Comparison of ENCODE assay signal across 9 cellular contexts in genomic region chr16:68272501-68273209, GRCh38. TPM values are rescaled to one million over a fixed set of nuclear protein-coding genes. Genes with fewer than 3 reads are reported as not detected.
A peak's percentile ranks its signal among the peaks of the same experiment; 100 is the strongest.
DNase-seq lines count a peak whose midpoint lies in the region; ATAC-seq lines count a peak whose summit lies in the region.
"Had no signal": no experiment of that assay in that cellular context is flagged by ENCODE, and none has a peak within 500 bp of the region (broad histone marks: within the 10 kb centered on the region; RNA-seq: fewer than 3 reads in every experiment).

No MANE protein-coding gene starts in this region.

- H3K4me1 Mint-ChIP-seq in naive thymus-derived CD8-positive, alpha-beta T cell = peaks cover 38 to 88% (median 84%) of the 10 kb centered on the region in 4 donors

- H3K9me3 Mint-ChIP-seq in naive thymus-derived CD8-positive, alpha-beta T cell = no peaks in the 10 kb centered on the region

- peak overlapping the region; percentile 68 to 93 (median 80) for H3K4me3 Mint-ChIP-seq in naive thymus-derived CD8-positive, alpha-beta T cell

- POLR2A ChIA-PET in naive thymus-derived CD8-positive, alpha-beta T cell (lab: Charles Lee) = interaction anchor here (0.6 to 40.3 kb wide), 5 partner anchors 10 to 1245 kb away, joined by 3 to 1294 read pairs (median 4); partner anchors contain the start of genes PRMT7, SLC7A6 and SLC7A6OS

- H3K36me3 Mint-ChIP-seq in naive thymus-derived CD8-positive, alpha-beta T cell = peaks cover 0 to 60% (median 20%) of the 10 kb centered on the region in 3 donors

- H3K27me3 Mint-ChIP-seq in naive thymus-derived CD8-positive, alpha-beta T cell = peaks cover 0 to 1% (median 0%) of the 10 kb centered on the region in 5 donors

- peak; percentile 71 for DNase-seq in COR-L47 (lab: John Stamatoyannopoulos, UW)
- peak; percentile 90 for DNase-seq in NCI-H2171 treated with DMSO at 0.1 percent for 48 hours (lab: John Stamatoyannopoulos, UW)
- DNase-seq in activated effector memory CD4-positive, alpha-beta T cell treated with Interleukin-2 at 50 U/mL for 16 hours = peak; percentile 56
- peak; percentile 60 to 87 (median 74) for DNase-seq in naive thymus-derived CD8-positive, alpha-beta T cell
- no peak for DNase-seq in RKO (ENCODE audit: low spot score)
- no peak for DNase-seq in hepatic stellate cell (ENCODE audit: low spot score)
- no peak for DNase-seq in islet precursor cell

- ATAC-seq in naive thymus-derived CD8-positive, alpha-beta T cell = peak; percentile 39 to 56
- no peak for ATAC-seq in HG02798 (IDR thresholded peaks at IDR 0.05; ENCODE audit: poor library complexity, unreplicated experiment)
- ATAC-seq: SK-N-SH treated with all-trans-retinoic acid at 6 μM for 48 hours had no signal

- H3K27ac Mint-ChIP-seq in naive thymus-derived CD8-positive, alpha-beta T cell = peak overlapping the region; percentile 89 to 100 (median 98)

RNA-seq across cellular contexts. Expression of gene SLC7A6, which starts 8.3 kb away (rescaled TPM):
- total RNA-seq in naive thymus-derived CD8-positive, alpha-beta T cell = 100 to 1,000 TPM; 211 to 228 TPM
- polyA plus RNA-seq in naive thymus-derived CD8-positive, alpha-beta T cell = 10 to 100 TPM; 14.3 to 20.2 (median 19.2) TPM

RNA-seq across cellular contexts. Expression of gene PLA2G15, which starts 27.5 kb away (rescaled TPM):
- 1 to 10 TPM; 6.3 to 8.0 TPM for total RNA-seq in naive thymus-derived CD8-positive, alpha-beta T cell
- 1 to 10 TPM; 2.4 to 9.6 (median 4.6) TPM for polyA plus RNA-seq in naive thymus-derived CD8-positive, alpha-beta T cell

RNA-seq across cellular contexts. Expression of gene ESRP2, which starts 36.7 kb away (rescaled TPM):
- total RNA-seq in naive thymus-derived CD8-positive, alpha-beta T cell = under 1 TPM; 0.22 to 0.36 TPM
- polyA plus RNA-seq in naive thymus-derived CD8-positive, alpha-beta T cell = under 1 TPM in 1 of 3 donors, not detected in 2; 0.64 TPM

RNA-seq across cellular contexts. Expression of gene SLC7A6OS, which starts 38.1 kb away (rescaled TPM):
- 10 to 100 TPM; 46.0 to 52.0 TPM for total RNA-seq in naive thymus-derived CD8-positive, alpha-beta T cell
- polyA plus RNA-seq in naive thymus-derived CD8-positive, alpha-beta T cell = 10 to 100 TPM; 18.8 to 27.5 (median 23.3) TPM

RNA-seq across cellular contexts. Expression of gene PRMT7, which starts 38.2 kb away (rescaled TPM):
- total RNA-seq in naive thymus-derived CD8-positive, alpha-beta T cell = 100 to 1,000 TPM; 110 to 112 TPM
- 10 to 100 TPM; 35.7 to 49.9 (median 43.2) TPM for polyA plus RNA-seq in naive thymus-derived CD8-positive, alpha-beta T cell

Comparison
In these comparisons a context has a peak if more than half of its experiments do, and no peak if none do; other contexts are left out.
1. DNase-seq: peak in COR-L47 (single experiment), NCI-H2171 treated with DMSO at 0.1 percent for 48 hours (single experiment), activated effector memory CD4-positive, alpha-beta T cell treated with Interleukin-2 at 50 U/mL for 16 hours (single experiment) and naive thymus-derived CD8-positive, alpha-beta T cell (10 of 10); none in RKO (single experiment), hepatic stellate cell (single experiment) and islet precursor cell (single experiment).